In genomic region chr6:47044418-47044817, GRCh38 we compare ENCODE assay signal across 15 cellular contexts. TPM values are rescaled to one million over a fixed set of nuclear protein-coding genes. Genes with fewer than 3 reads are reported as not detected.
DNase-seq lines count a peak whose midpoint lies in the region; ATAC-seq, FAIRE-seq and TF ChIP-seq lines count a peak whose summit lies in the region.
"Had no signal": no experiment of that assay in that cellular context is flagged by ENCODE, and none has a peak within 500 bp of the region (broad histone marks: within the 10 kb centered on the region; RNA-seq: fewer than 3 reads in every experiment).

No MANE protein-coding gene starts in this region.

- TF ChIP-seq CTCF in endothelial cell of umbilical vein (IDR thresholded peaks at IDR 0.05; ENCODE audit: extremely low read depth in 1 of 2, insufficient read depth in 1 of 2, low read depth in 1 of 2, low read length in 2 of 2) (no peak), pancreas (IDR thresholded peaks at IDR 0.05) (no peak)

- no peak for TF ChIP-seq POLR2A in endothelial cell of umbilical vein (IDR thresholded peaks at IDR 0.05; ENCODE audit: low read depth, low read length)

- no peaks in the 10 kb centered on the region for H3K79me2 ChIP-seq in endothelial cell of umbilical vein (ENCODE audit: control insufficient read depth, insufficient read depth, low read length)

- peaks cover 48% of the 10 kb centered on the region for H3K4me1 ChIP-seq in endothelial cell of umbilical vein (ENCODE audit: control insufficient read depth, extremely low read depth, insufficient read depth, low read length)
- peaks cover 0 to 5% (median 0%) of the 10 kb centered on the region in 3 donors for H3K4me1 ChIP-seq in pancreas

- peaks cover 20% of the 10 kb centered on the region for H3K27me3 Mint-ChIP-seq in activated CD4-positive, alpha-beta T cell treated with anti-CD3 and anti-CD28 coated beads, Interleukin-2, amount 10 ng/mL, durations not matched to agents 7 days and 5 days

- POLR2A ChIA-PET in endothelial cell of umbilical vein (lab: Charles Lee): interaction anchor here (1.0 kb wide), 2 partner anchors 13 to 50 kb away, joined by 4 to 9 read pairs; no protein-coding TSS in a partner anchor
- POLR2A ChIA-PET in activated CD4-positive, alpha-beta T cell treated with anti-CD3 and anti-CD28 coated beads, Interleukin-2, amount 10 ng/mL, durations not matched to agents 7 days and 5 days (lab: Charles Lee): no interaction called here

- DNase-seq in EL: peak; percentile 62
- DNase-seq in NOMO-1 treated with DMSO at 0.1 percent for 48 hours (lab: John Stamatoyannopoulos, UW; ENCODE audit: unreplicated experiment): peak; percentile 21
- DNase-seq in endothelial cell of umbilical vein (ENCODE audit: low read depth, low spot score): peak; percentile 67
- DNase-seq in pancreas: no peak
- no peak for DNase-seq in cerebellum (ENCODE audit: low spot score)
- no peak for DNase-seq in UCSD-AML1 (lab: John Stamatoyannopoulos, UW; ENCODE audit: unreplicated experiment)
- no peak for DNase-seq in activated CD4-positive, alpha-beta T cell treated with anti-CD3 and anti-CD28 coated beads, Interleukin-2, amount 10 ng/mL, durations not matched to agents 7 days and 5 days
- DNase-seq: CD4-positive, alpha-beta memory T cell; ovary; SHP77; stimulated activated CD4-positive, alpha-beta T cell treated with anti-CD3 and anti-CD28 coated beads, Interleukin-4, amount 100 ng/mL, for 1 hour had no signal

- H3K27ac ChIP-seq in endothelial cell of umbilical vein (ENCODE audit: insufficient read depth, low read depth, low read length): peak overlapping the region; percentile 97
- peak overlapping the region in 1 of 4 donors; percentile 4 for H3K27ac ChIP-seq in pancreas
- H3K27ac ChIP-seq: ovary had no signal

- no peaks in the 10 kb centered on the region for H3K36me3 Mint-ChIP-seq in activated CD4-positive, alpha-beta T cell treated with anti-CD3 and anti-CD28 coated beads, Interleukin-2, amount 10 ng/mL, durations not matched to agents 7 days and 5 days (ENCODE audit: low read depth)
- H3K36me3 Mint-ChIP-seq: CD4-positive, alpha-beta memory T cell had no signal

- H3K4me1 Mint-ChIP-seq in activated CD4-positive, alpha-beta T cell treated with anti-CD3 and anti-CD28 coated beads, Interleukin-2, amount 10 ng/mL, durations not matched to agents 7 days and 5 days: peaks cover 2% of the 10 kb centered on the region

- peak overlapping the region; percentile 34 for H3K9ac ChIP-seq in endothelial cell of umbilical vein (replicated peaks; ENCODE audit: extremely low read depth, insufficient read depth, low read length)

- H3K36me3 ChIP-seq in endothelial cell of umbilical vein (ENCODE audit: control insufficient read depth in 2 of 2, extremely low read depth in 1 of 2, insufficient read depth in 2 of 2, low read length in 2 of 2) (no peaks in the 10 kb centered on the region), pancreas (no peaks in the 10 kb centered on the region)
- H3K36me3 ChIP-seq: ovary had no signal

- H3K9me3 Mint-ChIP-seq in activated CD4-positive, alpha-beta T cell treated with anti-CD3 and anti-CD28 coated beads, Interleukin-2, amount 10 ng/mL, durations not matched to agents 7 days and 5 days: no peaks in the 10 kb centered on the region
- H3K9me3 Mint-ChIP-seq: CD4-positive, alpha-beta memory T cell; stimulated activated naive CD8-positive, alpha-beta T cell treated with anti-CD3 and anti-CD28 coated beads, Interleukin-15, Interleukin-2, amounts not matched to agents 100 ng/mL and 50 ng/mL, for 24 hours had no signal

- no peak overlapping the region for H3K27ac Mint-ChIP-seq in activated CD4-positive, alpha-beta T cell treated with anti-CD3 and anti-CD28 coated beads, Interleukin-2, amount 10 ng/mL, durations not matched to agents 7 days and 5 days
- H3K27ac Mint-ChIP-seq: CD4-positive, alpha-beta memory T cell; stimulated activated naive CD8-positive, alpha-beta T cell treated with anti-CD3 and anti-CD28 coated beads, Interleukin-15, Interleukin-2, amounts not matched to agents 100 ng/mL and 50 ng/mL, for 24 hours had no signal

- H3K27me3 ChIP-seq in endothelial cell of umbilical vein (ENCODE audit: control insufficient read depth in 2 of 2, insufficient read depth in 2 of 2, low read length in 2 of 2) (no peaks in the 10 kb centered on the region), pancreas (no peaks in the 10 kb centered on the region)
- H3K27me3 ChIP-seq: ovary had no signal

- ATAC-seq in pancreas: peak in 3 of 4 donors; percentile 43 to 67 (median 52)
- no peak for ATAC-seq in GM21367 (IDR thresholded peaks at IDR 0.05; ENCODE audit: unreplicated experiment)

- 44 to 59% methylated on average over 5 of the region's 5 CpGs for WGBS in pancreas, 2 donors

- no TSS peak for BruUV-seq in endothelial cell of umbilical vein (replicated peaks; lab: Mats Ljungman, UMichigan)

- peak overlapping the region; percentile 74 for H3K4me2 ChIP-seq in endothelial cell of umbilical vein (ENCODE audit: insufficient read depth, low read length)

- H3K9me3 ChIP-seq in endothelial cell of umbilical vein (replicated peaks; ENCODE audit: control insufficient read depth, insufficient read depth, low read length): no peaks in the 10 kb centered on the region
- no peaks in the 10 kb centered on the region for H3K9me3 ChIP-seq in pancreas
- H3K9me3 ChIP-seq: ovary had no signal

- H3K4me3 ChIP-seq in endothelial cell of umbilical vein (replicated peaks in 1 of 3; ENCODE audit: insufficient read depth in 1 of 3, low read depth in 1 of 3, low read length in 3 of 3) (no peak overlapping the region), pancreas (no peak overlapping the region)
- H3K4me3 ChIP-seq: ovary had no signal

- CTCF ChIA-PET in endothelial cell of umbilical vein (lab: Charles Lee): interaction anchor here (0.7 to 6.8 kb wide), 6 partner anchors 9 to 195 kb away, joined by 3 to 116 read pairs (median 6); no protein-coding TSS in a partner anchor
- CTCF ChIA-PET in activated CD4-positive, alpha-beta T cell treated with anti-CD3 and anti-CD28 coated beads, Interleukin-2, amount 10 ng/mL, durations not matched to agents 7 days and 5 days (lab: Charles Lee): no interaction called here

- H4K20me1 ChIP-seq in endothelial cell of umbilical vein (replicated peaks; ENCODE audit: control insufficient read depth, extremely low read depth, insufficient read depth, low read length): no peaks in the 10 kb centered on the region

- peak; percentile 94 for FAIRE-seq in endothelial cell of umbilical vein (lab: Jason Lieb, UNC)
- FAIRE-seq in pancreas (lab: Jason Lieb, UNC): no peak
- FAIRE-seq: H1 had no signal

- dilution Hi-C loops in endothelial cell of umbilical vein (cut with MboI; ENCODE audit: extremely low pct_ligation_motif_present, low sequenced_read_pairs): no loop called here

- no peak overlapping the region for H3K4me3 Mint-ChIP-seq in activated CD4-positive, alpha-beta T cell treated with anti-CD3 and anti-CD28 coated beads, Interleukin-2, amount 10 ng/mL, durations not matched to agents 7 days and 5 days
- H3K4me3 Mint-ChIP-seq: CD4-positive, alpha-beta memory T cell; stimulated activated naive CD8-positive, alpha-beta T cell treated with anti-CD3 and anti-CD28 coated beads, Interleukin-15, Interleukin-2, amounts not matched to agents 100 ng/mL and 50 ng/mL, for 24 hours had no signal

- intact Hi-C loops in endothelial cell of umbilical vein (cut with micrococcal nuclease): no loop called here
- intact Hi-C loops in pancreas (cut with DNase I): no loop called here

- H2AFZ ChIP-seq in endothelial cell of umbilical vein (ENCODE audit: low read depth, low read length): peak overlapping the region; percentile 85

- no peaks in the 10 kb centered on the region for H3K9me1 ChIP-seq in endothelial cell of umbilical vein (replicated peaks; ENCODE audit: control insufficient read depth, extremely low read depth, insufficient read depth, low read length)

TF ChIP-seq in endothelial cell of umbilical vein, 7 proteins besides CTCF, POLR2A, EP300 and RAD21:
- TF ChIP-seq POLR2AphosphoS5 (IDR thresholded peaks at IDR 0.05; ENCODE audit: insufficient read depth, low read depth, low read length): peak; percentile 69
- TF ChIP-seq EZH2 (IDR thresholded peaks at IDR 0.05; ENCODE audit: borderline replicate concordance, low read depth, low read length, severe bottlenecking): no peak
- TF ChIP-seq FOS (IDR thresholded peaks at IDR 0.05; ENCODE audit: borderline replicate concordance, insufficient read depth, low read length): peak; percentile 97
- peak; percentile 49 for TF ChIP-seq GATA2 (IDR thresholded peaks at IDR 0.05; ENCODE audit: insufficient read depth, insufficient read length, low read depth, low read length)
- TF ChIP-seq JUN (IDR thresholded peaks at IDR 0.05; ENCODE audit: borderline replicate concordance, insufficient read depth, insufficient read length, low read depth): peak; percentile 96
- no peak for TF ChIP-seq MAX (IDR thresholded peaks at IDR 0.05; ENCODE audit: insufficient read depth, insufficient read length)

RNA-seq across cellular contexts. Expression of gene ADGRF1, which starts 2.3 kb away (rescaled TPM):
- total RNA-seq in endothelial cell of umbilical vein (not detected in 2 replicates), pancreas (1 to 10 TPM in 2 of 6 donors, under 1 TPM in 4; 0.23 to 1.7 (median 0.48) TPM), cerebellum (under 0.01 TPM)
- polyA plus RNA-seq in endothelial cell of umbilical vein (not detected in 2 replicates), pancreas (under 1 TPM; 0.08 to 0.56 TPM)
- polyA plus RNA-seq in endothelial cell of umbilical vein (2011; cell fraction: cytosol; rRNA removed): not detected in 2 replicates
- not detected in 2 replicates for polyA plus RNA-seq in endothelial cell of umbilical vein (2011; cell fraction: nucleus; rRNA removed)
- not detected in 2 replicates for polyA plus RNA-seq in endothelial cell of umbilical vein (2012)
- not detected in 2 replicates for polyA minus RNA-seq in endothelial cell of umbilical vein
- not detected for polyA minus RNA-seq in endothelial cell of umbilical vein (2011; cell fraction: cytosol; rRNA and poly(A)+ RNA removed)
- not detected in 2 replicates for polyA minus RNA-seq in endothelial cell of umbilical vein (2011; cell fraction: nucleus; rRNA and poly(A)+ RNA removed)
- total RNA-seq in activated CD4-positive, alpha-beta T cell treated with anti-CD3 and anti-CD28 coated beads, Interleukin-2, amount 10 ng/mL, durations not matched to agents 7 days and 5 days: not detected
- total RNA-seq: CD4-positive, alpha-beta memory T cell; H1; liver had no signal
- polyA plus RNA-seq: CD4-positive, alpha-beta memory T cell; H1; ovary had no signal

Comparison
In these comparisons a context has a peak if more than half of its experiments do, and no peak if none do; other contexts are left out.
1. DNase-seq: peak in EL (single experiment), NOMO-1 treated with DMSO at 0.1 percent for 48 hours (single experiment) and endothelial cell of umbilical vein (single experiment); none in pancreas (0 of 6), cerebellum (single experiment), UCSD-AML1 (single experiment) and activated CD4-positive, alpha-beta T cell treated with anti-CD3 and anti-CD28 coated beads, Interleukin-2, amount 10 ng/mL, durations not matched to agents 7 days and 5 days (single experiment).